ENCODE assay signal across 8 cellular contexts in the genomic region with DNA sequence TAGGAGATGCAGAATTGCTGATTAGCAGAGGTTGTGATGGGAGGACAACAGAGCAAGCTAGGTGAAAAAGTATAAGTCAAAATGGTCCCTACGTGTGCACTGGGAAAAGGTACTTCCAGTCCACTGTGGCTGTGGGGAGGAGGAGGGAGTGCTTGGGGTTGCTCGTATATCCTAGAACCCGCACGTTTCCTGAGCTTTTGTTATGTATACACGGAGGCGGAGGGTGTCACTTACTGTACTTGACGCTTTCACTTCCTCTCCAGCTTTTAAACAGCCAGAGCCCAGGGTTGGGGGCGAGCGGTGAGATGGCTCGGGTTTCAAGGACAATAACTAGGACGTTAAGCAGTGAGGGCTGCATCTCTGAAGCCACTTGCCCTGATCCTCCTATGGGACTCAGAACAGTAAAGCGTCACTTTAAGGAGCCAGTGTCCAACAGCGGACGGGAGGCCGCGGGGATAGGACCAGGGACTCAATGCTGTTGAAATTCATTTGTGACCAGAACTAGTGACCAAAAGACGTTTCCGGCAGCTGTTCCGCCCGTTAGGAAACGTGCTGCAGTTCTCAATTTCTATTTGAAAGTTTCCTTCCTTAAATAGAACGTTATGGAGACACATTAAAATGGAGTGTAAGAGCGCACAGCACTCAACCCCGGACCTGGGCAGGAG. TPM values are rescaled to one million over a fixed set of nuclear protein-coding genes. Genes with fewer than 3 reads are reported as not detected.
DNase-seq lines count a peak whose midpoint lies in the region; ATAC-seq and TF ChIP-seq lines count a peak whose summit lies in the region.

No MANE protein-coding gene starts in this region.

- no peaks in the 10 kb centered on the region for H3K9me3 Mint-ChIP-seq in activated CD4-positive, alpha-beta memory T cell treated with anti-CD3 and anti-CD28 coated beads for 36 hours
- peaks cover 0 to 5% (median 0%) of the 10 kb centered on the region in 11 donors for H3K9me3 Mint-ChIP-seq in naive thymus-derived CD4-positive, alpha-beta T cell

- H3K27me3 Mint-ChIP-seq in activated CD4-positive, alpha-beta memory T cell treated with anti-CD3 and anti-CD28 coated beads for 36 hours, result peaks cover 7% of the 10 kb centered on the region
- H3K27me3 Mint-ChIP-seq in naive thymus-derived CD4-positive, alpha-beta T cell, result peaks cover 7 to 16% (median 9%) of the 10 kb centered on the region in 5 donors

- CTCF ChIA-PET in A673 (lab: Charles Lee), result no interaction called here
- CTCF ChIA-PET in activated CD4-positive, alpha-beta memory T cell treated with anti-CD3 and anti-CD28 coated beads for 36 hours (lab: Charles Lee), result interaction anchor here (1.2 to 2.5 kb wide), 2 partner anchors 10 to 1304 kb away, joined by 3 to 8 read pairs; a partner anchor contains a TSS
- CTCF ChIA-PET in naive thymus-derived CD4-positive, alpha-beta T cell (lab: Charles Lee), result no interaction called here

- POLR2A ChIA-PET in A673 (lab: Charles Lee; ENCODE audit: low non-redundant PET), result interaction anchor here (0.6 kb wide), 1 partner anchor 73 kb away, joined by 6 read pairs; no protein-coding TSS in a partner anchor
- POLR2A ChIA-PET in activated CD4-positive, alpha-beta memory T cell treated with anti-CD3 and anti-CD28 coated beads for 36 hours (lab: Charles Lee), result no interaction called here
- POLR2A ChIA-PET in naive thymus-derived CD4-positive, alpha-beta T cell (lab: Charles Lee), result no interaction called here

- H3K4me3 ChIP-seq in A673 (ENCODE audit: low read depth, low read length, poor library complexity, severe bottlenecking) (peak overlapping the region; percentile 62), fibroblast of the aortic adventitia (ENCODE audit: low read depth, low read length) (peak overlapping the region; percentile 86)
- peak overlapping the region; percentile 51 for H3K4me3 ChIP-seq in naive thymus-derived CD4-positive, alpha-beta T cell (ENCODE audit: low read length)

- BruUV-seq in A673 (replicated peaks; lab: Mats Ljungman, UMichigan), result no TSS peak

- TF ChIP-seq CTCF in A673 (conservative IDR thresholded peaks at IDR 0.05; ENCODE audit: low read depth, low read length) (no peak), fibroblast of the aortic adventitia (IDR thresholded peaks at IDR 0.05; ENCODE audit: insufficient read depth, low read length) (no peak)

- H3K27ac ChIP-seq in A673 (ENCODE audit: low read depth, low read length, poor library complexity, severe bottlenecking), result peak overlapping the region; percentile 83
- no peak overlapping the region for H3K27ac ChIP-seq in naive thymus-derived CD4-positive, alpha-beta T cell (ENCODE audit: low read depth, low read length)

- ATAC-seq in GM18511 (IDR thresholded peaks at IDR 0.05; ENCODE audit: unreplicated experiment) (peak; percentile 70), HG03103 (IDR thresholded peaks at IDR 0.05; ENCODE audit: low read depth, unreplicated experiment) (peak; percentile 65)
- peak; percentile 56 for ATAC-seq in naive thymus-derived CD4-positive, alpha-beta T cell

- intact Hi-C loops in A673 (cut with micrococcal nuclease; ENCODE audit: unreplicated experiment), result no loop called here
- intact Hi-C loops in activated CD4-positive, alpha-beta memory T cell treated with anti-CD3 and anti-CD28 coated beads for 36 hours (cut with micrococcal nuclease), result loop anchor here (2.0 to 10.0 kb wide), 3 partner anchors 80 to 216 kb away; no protein-coding TSS in a partner anchor
- intact Hi-C loops in naive thymus-derived CD4-positive, alpha-beta T cell (cut with micrococcal nuclease), result no loop called here

- DNase-seq in A673 (ENCODE audit: low spot score) (peak; percentile 85), NCI-H2196 (lab: John Stamatoyannopoulos, UW; ENCODE audit: unreplicated experiment) (peak; percentile 47), fibroblast of the aortic adventitia (ENCODE audit: low read depth) (peak; percentile 50)
- peak; percentile 34 for DNase-seq in activated CD4-positive, alpha-beta memory T cell treated with anti-CD3 and anti-CD28 coated beads for 36 hours
- DNase-seq in naive thymus-derived CD4-positive, alpha-beta T cell, result no peak
- DNase-seq in stimulated activated naive CD4-positive, alpha-beta T cell (lab: John Stamatoyannopoulos, UW), result no peak

- H3K27me3 ChIP-seq in A673 (replicated peaks; ENCODE audit: insufficient read depth, low read depth, low read length, poor library complexity), result no peaks in the 10 kb centered on the region
- peaks cover 0 to 6% of the 10 kb centered on the region in 2 donors for H3K27me3 ChIP-seq in naive thymus-derived CD4-positive, alpha-beta T cell (ENCODE audit: control insufficient read depth in 2 of 2, insufficient read depth in 2 of 2, low read length in 2 of 2)

- peaks cover 24% of the 10 kb centered on the region for H3K4me1 ChIP-seq in A673 (ENCODE audit: insufficient read depth, low read length, poor library complexity, severe bottlenecking)
- H3K4me1 ChIP-seq in naive thymus-derived CD4-positive, alpha-beta T cell (ENCODE audit: control insufficient read depth in 2 of 2, insufficient read depth in 2 of 2, low read length in 2 of 2), result no peaks in the 10 kb centered on the region

- H3K36me3 ChIP-seq in A673 (ENCODE audit: insufficient read depth, low read length, poor library complexity, severe bottlenecking), result no peaks in the 10 kb centered on the region
- H3K36me3 ChIP-seq in naive thymus-derived CD4-positive, alpha-beta T cell (ENCODE audit: control insufficient read depth in 2 of 3, insufficient read depth in 3 of 3, low read length in 3 of 3), result no peaks in the 10 kb centered on the region

- no peaks in the 10 kb centered on the region for H3K36me3 Mint-ChIP-seq in activated CD4-positive, alpha-beta memory T cell treated with anti-CD3 and anti-CD28 coated beads for 36 hours
- no peaks in the 10 kb centered on the region for H3K36me3 Mint-ChIP-seq in naive thymus-derived CD4-positive, alpha-beta T cell

- no peak overlapping the region for H3K27ac Mint-ChIP-seq in activated CD4-positive, alpha-beta memory T cell treated with anti-CD3 and anti-CD28 coated beads for 36 hours
- H3K27ac Mint-ChIP-seq in naive thymus-derived CD4-positive, alpha-beta T cell, result no peak overlapping the region

- H3K4me3 Mint-ChIP-seq in activated CD4-positive, alpha-beta memory T cell treated with anti-CD3 and anti-CD28 coated beads for 36 hours, result no peak overlapping the region
- H3K4me3 Mint-ChIP-seq in naive thymus-derived CD4-positive, alpha-beta T cell, result no peak overlapping the region

- no peaks in the 10 kb centered on the region for H3K4me1 Mint-ChIP-seq in activated CD4-positive, alpha-beta memory T cell treated with anti-CD3 and anti-CD28 coated beads for 36 hours (ENCODE audit: low read depth)
- no peaks in the 10 kb centered on the region for H3K4me1 Mint-ChIP-seq in naive thymus-derived CD4-positive, alpha-beta T cell

- no peaks in the 10 kb centered on the region for H3K9me3 ChIP-seq in A673 (ENCODE audit: low read depth, low read length, poor library complexity, severe bottlenecking)
- H3K9me3 ChIP-seq in naive thymus-derived CD4-positive, alpha-beta T cell (ENCODE audit: control insufficient read depth in 2 of 3, low read length in 3 of 3), result no peaks in the 10 kb centered on the region

RNA-seq across cellular contexts. Expression of a gene that starts 1.0 kb away (rescaled TPM):
- 60.1 and 84.1 TPM in 2 replicates for total RNA-seq in A673 (2021)
- under 1 TPM; 0.31 to 0.59 TPM for total RNA-seq in activated CD4-positive, alpha-beta memory T cell treated with anti-CD3 and anti-CD28 coated beads for 36 hours
- total RNA-seq in fibroblast of the aortic adventitia (ENCODE audit: low replicate concordance), result 5.8 and 75.7 TPM in 2 replicates
- total RNA-seq in naive thymus-derived CD4-positive, alpha-beta T cell, result under 1 TPM in 1 of 5 experiments, not detected in 4; 0.39 TPM
- polyA plus RNA-seq in naive thymus-derived CD4-positive, alpha-beta T cell, result not detected

Comparison
In these comparisons a context has a peak if more than half of its experiments do, and no peak if none do; other contexts are left out.
1. DNase-seq: peak in A673 (single experiment), NCI-H2196 (single experiment), activated CD4-positive, alpha-beta memory T cell treated with anti-CD3 and anti-CD28 coated beads for 36 hours (single experiment) and fibroblast of the aortic adventitia (single experiment); none in naive thymus-derived CD4-positive, alpha-beta T cell (0 of 9) and stimulated activated naive CD4-positive, alpha-beta T cell (0 of 6).
2. Peak in every context shown above with its lines, with median percentiles within 50 percentile points of each other: H3K4me3 ChIP-seq and ATAC-seq.